Comparison of ENCODE assay signal across 33 cellular contexts in the genomic region with DNA sequence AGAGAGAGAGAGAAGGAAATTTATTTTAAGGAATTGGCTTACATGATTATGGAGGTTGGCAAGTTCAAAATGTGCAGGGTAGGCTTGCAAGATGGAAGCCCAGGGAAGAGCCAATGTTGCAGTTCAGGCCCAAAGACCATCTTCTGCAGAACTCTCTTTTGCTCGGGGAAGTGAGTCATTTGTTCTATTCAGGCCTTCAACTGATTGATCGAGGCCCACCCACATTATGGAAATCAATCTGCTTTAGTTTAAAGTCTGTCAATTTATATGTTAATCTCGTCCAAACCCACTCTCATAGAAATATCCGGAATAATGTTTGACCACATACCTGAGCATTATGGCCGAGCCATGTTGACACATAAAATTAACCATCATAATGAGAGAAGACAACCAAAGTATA.
DNase-seq lines count a peak whose midpoint lies in the region; ATAC-seq, FAIRE-seq and TF ChIP-seq lines count a peak whose summit lies in the region.
"Had no signal": no experiment of that assay in that cellular context is flagged by ENCODE, and none has a peak within 500 bp of the region (broad histone marks: within the 10 kb centered on the region; RNA-seq: fewer than 3 reads in every experiment).

No MANE protein-coding gene starts in this region.

- H3K4me3 ChIP-seq in HEK293 (ENCODE audit: low read depth, low read length) (no peak overlapping the region), K562 (no peak overlapping the region), thyroid gland (replicated peaks in 1 of 3) (no peak overlapping the region)
- H3K4me3 ChIP-seq: A549; BLaER1; BLaER1 treated with 17β-estradiol and CSF1 and Interleukin-3, amounts not matched to agents 10 nM and 100 nM had no signal

- no TSS peak for BruUV-seq in K562 (replicated peaks; lab: Mats Ljungman, UMichigan)

- H3K4me1 ChIP-seq in HEK293 (ENCODE audit: control insufficient read depth, insufficient read depth, low read length), result no peaks in the 10 kb centered on the region
- no peaks in the 10 kb centered on the region for H3K4me1 ChIP-seq in K562 (replicated peaks in 1 of 2; ENCODE audit: control insufficient read depth in 2 of 2, insufficient read depth in 2 of 2, low read length in 2 of 2)
- H3K4me1 ChIP-seq in thyroid gland, result no peaks in the 10 kb centered on the region
- H3K4me1 ChIP-seq: A549; BE2C; BLaER1; BLaER1 treated with 17β-estradiol and CSF1 and Interleukin-3, amounts not matched to agents 10 nM and 100 nM; Caco-2 had no signal

- H3K27ac ChIP-seq in HEK293 (ENCODE audit: extremely low read depth, low read depth, low read length), result no peak overlapping the region
- no peak overlapping the region for H3K27ac ChIP-seq in K562 (ENCODE audit: extremely low read depth, low read depth, low read length)
- no peak overlapping the region for H3K27ac ChIP-seq in thyroid gland
- H3K27ac ChIP-seq: 22Rv1; A549; BLaER1; BLaER1 treated with 17β-estradiol and CSF1 and Interleukin-3, amounts not matched to agents 10 nM and 100 nM; C4-2B had no signal

- DNase-seq in K562 (ENCODE audit: extremely low read depth in 1 of 4, low spot score in 3 of 4) (no peak), thyroid gland (no peak)
- no peak for DNase-seq in activated T-helper 1 cell treated with anti-CD3 and anti-CD28 coated beads, Interleukin-12 subunit alpha, Interleukin-12 subunit beta, Interleukin-2, Interleukin-4 antibody, amounts not matched to agents 30 ng/mL and 10 ng/mL and 1 ng/mL, durations not matched to agents 14 hours and 24 hours and 36 hours (ENCODE audit: low spot score)
- DNase-seq: 8988T; ACHN; AML-193; BE2C; C1 segment of cervical spinal cord; Caco-2; Calu3; CD4-positive, alpha-beta memory T cell; CD4-positive, alpha-beta T cell; CD4-positive, CD25-positive, alpha-beta regulatory T cell; CD8-positive, alpha-beta memory T cell; CD8-positive, alpha-beta T cell; COR-L47; DMS 273 treated with DMSO at 0.1 percent for 48 hours; DMS153; DMS53; DMS79; DMS79 treated with DMSO at 0.1 percent for 48 hours; DND-41; EL had no signal

- H3K9ac ChIP-seq in K562 (ENCODE audit: insufficient read depth in 1 of 2, low read depth in 2 of 2, low read length in 2 of 2), result no peak overlapping the region
- H3K9ac ChIP-seq: BLaER1; BLaER1 treated with 17β-estradiol and CSF1 and Interleukin-3, amounts not matched to agents 10 nM and 100 nM had no signal

- H3K9me3 Mint-ChIP-seq in activated T-helper 1 cell treated with anti-CD3 and anti-CD28 coated beads, Interleukin-12 subunit alpha, Interleukin-12 subunit beta, Interleukin-2, Interleukin-4 antibody, amounts not matched to agents 30 ng/mL and 10 ng/mL and 1 ng/mL, durations not matched to agents 14 hours and 24 hours and 36 hours, result no peaks in the 10 kb centered on the region

- no peak for TF ChIP-seq EP300 in K562 (IDR thresholded peaks at IDR 0.05; ENCODE audit: low read length)

- TF ChIP-seq CTCF in HEK293 (tag by site-specific recombination; IDR thresholded peaks at IDR 0.05) (no peak), K562 (IDR thresholded peaks at IDR 0.05 in 2 of 3, conservative IDR thresholded peaks at IDR 0.05 in 1 of 3; ENCODE audit: insufficient read depth in 2 of 3, low read depth in 1 of 3, low read length in 3 of 3) (no peak), thyroid gland (IDR thresholded peaks at IDR 0.05) (no peak)

- no peaks in the 10 kb centered on the region for H3K36me3 ChIP-seq in HEK293 (ENCODE audit: control insufficient read depth in 2 of 2, insufficient read depth in 1 of 2, low read length in 2 of 2)
- no peaks in the 10 kb centered on the region for H3K36me3 ChIP-seq in K562 (ENCODE audit: control insufficient read depth, insufficient read depth, low read length)
- no peaks in the 10 kb centered on the region for H3K36me3 ChIP-seq in thyroid gland
- H3K36me3 ChIP-seq: BE2C; BLaER1; BLaER1 treated with 17β-estradiol and CSF1 and Interleukin-3, amounts not matched to agents 10 nM and 100 nM had no signal

- no peaks in the 10 kb centered on the region for H3K4me1 Mint-ChIP-seq in activated T-helper 1 cell treated with anti-CD3 and anti-CD28 coated beads, Interleukin-12 subunit alpha, Interleukin-12 subunit beta, Interleukin-2, Interleukin-4 antibody, amounts not matched to agents 30 ng/mL and 10 ng/mL and 1 ng/mL, durations not matched to agents 14 hours and 24 hours and 36 hours (ENCODE audit: low read depth)
- H3K4me1 Mint-ChIP-seq: B cell; CD14-positive monocyte; CD4-positive, alpha-beta memory T cell; CD4-positive, CD25-positive, alpha-beta regulatory T cell; CD8-positive, alpha-beta memory T cell had no signal

- no peak overlapping the region for H3K4me3 Mint-ChIP-seq in activated T-helper 1 cell treated with anti-CD3 and anti-CD28 coated beads, Interleukin-12 subunit alpha, Interleukin-12 subunit beta, Interleukin-2, Interleukin-4 antibody, amounts not matched to agents 30 ng/mL and 10 ng/mL and 1 ng/mL, durations not matched to agents 14 hours and 24 hours and 36 hours
- H3K4me3 Mint-ChIP-seq: B cell; CD14-positive monocyte; CD4-positive, alpha-beta memory T cell; CD4-positive, alpha-beta T cell; CD4-positive, CD25-positive, alpha-beta regulatory T cell; CD8-positive, alpha-beta memory T cell; CD8-positive, alpha-beta T cell had no signal

- ATAC-seq in K562, result no peak
- ATAC-seq: A549; CD8-positive, alpha-beta T cell had no signal

- intact Hi-C loops in K562 (cut with micrococcal nuclease), result no loop called here
- intact Hi-C loops in activated T-helper 1 cell treated with anti-CD3 and anti-CD28 coated beads, Interleukin-12 subunit alpha, Interleukin-12 subunit beta, Interleukin-2, Interleukin-4 antibody, amounts not matched to agents 30 ng/mL and 10 ng/mL and 1 ng/mL, durations not matched to agents 14 hours and 24 hours and 36 hours (cut with micrococcal nuclease), result no loop called here
- intact Hi-C loops in thyroid gland (cut with DNase I), result no loop called here

- FAIRE-seq in K562 (lab: Jason Lieb, UNC), result no peak
- FAIRE-seq: A204.1, A549, D721Med had no signal

- H3K9me1 ChIP-seq in K562 (ENCODE audit: control insufficient read depth, insufficient read depth, low read length), result no peaks in the 10 kb centered on the region

- CTCF ChIA-PET in HEK293 (lab: Yijun Ruan, JAX) (no interaction called here), K562 (lab: Yijun Ruan, JAX; ENCODE audit: low intra/inter-chr PET ratio) (no interaction called here)

- no peaks in the 10 kb centered on the region for H4K20me1 ChIP-seq in K562 (replicated peaks; ENCODE audit: control insufficient read depth, insufficient read depth, low read length)
- H4K20me1 ChIP-seq: BLaER1; BLaER1 treated with 17β-estradiol and CSF1 and Interleukin-3, amounts not matched to agents 10 nM and 100 nM had no signal

- H3K36me3 Mint-ChIP-seq in activated T-helper 1 cell treated with anti-CD3 and anti-CD28 coated beads, Interleukin-12 subunit alpha, Interleukin-12 subunit beta, Interleukin-2, Interleukin-4 antibody, amounts not matched to agents 30 ng/mL and 10 ng/mL and 1 ng/mL, durations not matched to agents 14 hours and 24 hours and 36 hours (ENCODE audit: low read depth), result no peaks in the 10 kb centered on the region
- H3K36me3 Mint-ChIP-seq: CD14-positive monocyte; CD4-positive, alpha-beta memory T cell; CD4-positive, CD25-positive, alpha-beta regulatory T cell; CD8-positive, alpha-beta memory T cell; CD8-positive, alpha-beta T cell had no signal

- in situ Hi-C loops in K562 (cut with MboI), result no loop called here

- POLR2A ChIA-PET in HEK293 (lab: Yijun Ruan, JAX) (no interaction called here), K562 (lab: Yijun Ruan, JAX) (no interaction called here)

- no peaks in the 10 kb centered on the region for H3K27me3 Mint-ChIP-seq in activated T-helper 1 cell treated with anti-CD3 and anti-CD28 coated beads, Interleukin-12 subunit alpha, Interleukin-12 subunit beta, Interleukin-2, Interleukin-4 antibody, amounts not matched to agents 30 ng/mL and 10 ng/mL and 1 ng/mL, durations not matched to agents 14 hours and 24 hours and 36 hours (ENCODE audit: insufficient read depth)
- H3K27me3 Mint-ChIP-seq: B cell; CD4-positive, alpha-beta T cell; CD4-positive, CD25-positive, alpha-beta regulatory T cell; CD8-positive, alpha-beta memory T cell had no signal

- H3K9me3 ChIP-seq in HEK293 (ENCODE audit: control insufficient read depth, insufficient read depth, low read depth, low read length) (no peaks in the 10 kb centered on the region), K562 (replicated peaks; ENCODE audit: control insufficient read depth, insufficient read depth, low read depth, low read length) (no peaks in the 10 kb centered on the region), thyroid gland (no peaks in the 10 kb centered on the region)
- H3K9me3 ChIP-seq: A549, BE2C, BLaER1 had no signal

- H3K27me3 ChIP-seq in K562 (ENCODE audit: control insufficient read depth in 2 of 2, insufficient read depth in 2 of 2, low read length in 2 of 2) (no peaks in the 10 kb centered on the region), thyroid gland (no peaks in the 10 kb centered on the region)
- H3K27me3 ChIP-seq: BE2C; BLaER1; BLaER1 treated with 17β-estradiol and CSF1 and Interleukin-3, amounts not matched to agents 10 nM and 100 nM had no signal

- H2AFZ ChIP-seq in K562 (ENCODE audit: low read depth, low read length), result no peak overlapping the region

- no peak overlapping the region for H3K27ac Mint-ChIP-seq in activated T-helper 1 cell treated with anti-CD3 and anti-CD28 coated beads, Interleukin-12 subunit alpha, Interleukin-12 subunit beta, Interleukin-2, Interleukin-4 antibody, amounts not matched to agents 30 ng/mL and 10 ng/mL and 1 ng/mL, durations not matched to agents 14 hours and 24 hours and 36 hours
- H3K27ac Mint-ChIP-seq: B cell; CD14-positive monocyte; CD4-positive, alpha-beta memory T cell; CD4-positive, alpha-beta T cell; CD4-positive, CD25-positive, alpha-beta regulatory T cell; CD8-positive, alpha-beta memory T cell; CD8-positive, alpha-beta T cell had no signal

- under 1% methylated on average over 5 of the region's 5 CpGs for WGBS in K562 (ENCODE audit: insufficient coverage, low coverage, missing lambda C conversion rate)
- 67 to 72% methylated on average over 5 of the region's 5 CpGs for WGBS in thyroid gland, 2 donors

- no peaks in the 10 kb centered on the region for H3K79me2 ChIP-seq in K562 (ENCODE audit: control insufficient read depth, insufficient read depth, low read length)

- TF ChIP-seq POLR2A in K562 (conservative IDR thresholded peaks at IDR 0.05), result no peak
- TF ChIP-seq POLR2A in thyroid gland (IDR thresholded peaks at IDR 0.05), result no peak

- H3K4me2 ChIP-seq in K562 (ENCODE audit: insufficient read depth, low read length), result no peak overlapping the region
- H3K4me2 ChIP-seq: A549; BLaER1; BLaER1 treated with 17β-estradiol and CSF1 and Interleukin-3, amounts not matched to agents 10 nM and 100 nM had no signal

- TF ChIP-seq RAD21 in K562 (CRISPR knock-in tag; conservative IDR thresholded peaks at IDR 0.05 in 1 of 2, IDR thresholded peaks at IDR 0.05 in 1 of 2), result no peak

TF ChIP-seq in HEK293, 187 proteins besides CTCF, POLR2A, EP300 and RAD21:
- no peak for TF ChIP-seq KLF7 (tag by site-specific recombination; IDR thresholded peaks at IDR 0.05; ENCODE audit: borderline replicate concordance)
- peak; percentile 97 for TF ChIP-seq ZNF10 (tag by site-specific recombination; IDR thresholded peaks at IDR 0.05)

TF ChIP-seq in K562, 482 proteins besides CTCF, POLR2A, EP300 and RAD21 (continues in another document):
- no peak for TF ChIP-seq ZFP30 (CRISPR knock-in tag; IDR thresholded peaks at IDR 0.05; ENCODE audit: borderline replicate concordance)
- peak; percentile 64 for TF ChIP-seq RBM25 (IDR thresholded peaks at IDR 0.05; ENCODE audit: low read depth, low read length, severe bottlenecking)
